In the genomic region with DNA sequence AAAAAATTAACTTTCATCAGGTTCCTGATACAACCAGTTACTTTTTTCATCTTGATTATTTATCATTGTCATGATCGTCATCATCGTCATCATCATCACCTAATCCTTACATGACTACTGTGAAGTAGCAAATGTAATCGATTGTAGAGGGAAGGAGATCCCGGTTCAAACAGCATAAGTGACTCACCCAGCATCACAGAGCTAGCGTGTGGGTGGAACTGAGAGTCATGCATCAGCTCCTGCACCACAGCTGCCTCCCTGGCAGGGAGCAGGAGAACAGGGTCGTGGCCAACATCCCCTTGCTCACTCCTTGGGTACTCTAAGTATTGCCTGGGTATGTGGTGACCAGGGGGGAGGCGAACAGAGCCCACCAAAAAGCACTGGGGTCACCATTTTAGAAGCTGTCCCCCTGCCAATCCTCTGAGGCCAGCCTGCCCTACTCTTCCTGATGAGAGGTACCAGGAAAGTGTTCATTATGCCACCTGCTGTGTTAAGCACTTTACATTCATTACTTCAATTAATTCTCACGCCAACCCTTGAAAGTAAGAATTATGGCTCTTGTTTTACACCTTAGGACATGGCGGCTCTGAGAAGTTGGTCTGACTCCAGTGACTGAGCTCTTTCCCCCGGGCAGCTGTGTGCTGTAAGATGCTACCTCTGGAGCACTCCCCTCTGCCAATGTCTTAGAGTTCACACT, we compare ENCODE assay signal across 8 cellular contexts.
DNase-seq lines count a peak whose midpoint lies in the region; ATAC-seq lines count a peak whose summit lies in the region.

No MANE protein-coding gene starts in this region.

- H2AK5ac ChIP-seq in neuronal stem cell (ENCODE audit: low read depth, low read length) = peak overlapping the region; percentile 64

- H3K4me1 Mint-ChIP-seq in activated CD4-positive, alpha-beta T cell treated with anti-CD3 and anti-CD28 coated beads, Interleukin-2, amount 10 ng/mL, durations not matched to agents 7 days and 5 days = peaks cover 22% of the 10 kb centered on the region
- H3K4me1 Mint-ChIP-seq in activated T-helper 17 cell treated with anti-CD3 and anti-CD28 coated beads, Interleukin-2, amount 50 U/mL, for 72 hours = peaks cover 16% of the 10 kb centered on the region

- peaks cover 0 to 20% of the 10 kb centered on the region in 2 donors for H3K4me1 ChIP-seq in neuronal stem cell (ENCODE audit: control insufficient read depth in 2 of 2, insufficient read depth in 1 of 2, low read depth in 1 of 2, low read length in 2 of 2)

- no peak overlapping the region for H3K4me3 Mint-ChIP-seq in activated CD4-positive, alpha-beta T cell treated with anti-CD3 and anti-CD28 coated beads, Interleukin-2, amount 10 ng/mL, durations not matched to agents 7 days and 5 days
- H3K4me3 Mint-ChIP-seq in activated T-helper 17 cell treated with anti-CD3 and anti-CD28 coated beads, Interleukin-2, amount 50 U/mL, for 72 hours = peak overlapping the region; percentile 76

- H2BK5ac ChIP-seq in neuronal stem cell (ENCODE audit: low read length) = no peak overlapping the region

- H2AFZ ChIP-seq in neuronal stem cell (ENCODE audit: low read length) = no peak overlapping the region

- H3K36me3 ChIP-seq in neuronal stem cell (replicated peaks in 1 of 2; ENCODE audit: control insufficient read depth in 2 of 2, insufficient read depth in 2 of 2, low read length in 2 of 2) = no peaks in the 10 kb centered on the region

- no peak overlapping the region for H3K27ac ChIP-seq in neuronal stem cell (replicated peaks; ENCODE audit: low read length)

- H4K91ac ChIP-seq in neuronal stem cell (ENCODE audit: low read depth, low read length, poor library complexity) = no peak overlapping the region

- no peaks in the 10 kb centered on the region for H3K79me1 ChIP-seq in neuronal stem cell (ENCODE audit: low read depth, low read length)

- H3K4me3 ChIP-seq in Jurkat, Clone E6-1 (ENCODE audit: low read length) = no peak overlapping the region
- H3K4me3 ChIP-seq in neuronal stem cell (ENCODE audit: low read length in 2 of 2) = peak overlapping the region in 1 of 2 donors; percentile 57

- POLR2A ChIA-PET in activated CD4-positive, alpha-beta T cell treated with anti-CD3 and anti-CD28 coated beads, Interleukin-2, amount 10 ng/mL, durations not matched to agents 7 days and 5 days (lab: Charles Lee) = interaction anchor here (0.7 kb wide), 1 partner anchor 49 kb away, joined by 3 read pairs; no protein-coding TSS in a partner anchor

- H3K27ac Mint-ChIP-seq in activated CD4-positive, alpha-beta T cell treated with anti-CD3 and anti-CD28 coated beads, Interleukin-2, amount 10 ng/mL, durations not matched to agents 7 days and 5 days = no peak overlapping the region
- H3K27ac Mint-ChIP-seq in activated T-helper 17 cell treated with anti-CD3 and anti-CD28 coated beads, Interleukin-2, amount 50 U/mL, for 72 hours = peak overlapping the region; percentile 92

- H2BK12ac ChIP-seq in neuronal stem cell (ENCODE audit: low read length) = no peak overlapping the region

- no peak overlapping the region for H4K8ac ChIP-seq in neuronal stem cell (ENCODE audit: low read depth, low read length)

- no peak overlapping the region for H3K4me2 ChIP-seq in neuronal stem cell (ENCODE audit: insufficient read depth, low read length, poor library complexity, severe bottlenecking)

- no peaks in the 10 kb centered on the region for H3K9me3 ChIP-seq in neuronal stem cell (replicated peaks in 1 of 2; ENCODE audit: control insufficient read depth in 2 of 2, insufficient read depth in 1 of 2, low read depth in 1 of 2, low read length in 2 of 2)

- no peak overlapping the region for H3K14ac ChIP-seq in neuronal stem cell (ENCODE audit: low read length)

- ATAC-seq in activated T-helper 17 cell treated with anti-CD3 and anti-CD28 coated beads, Interleukin-2, amount 50 U/mL, for 72 hours (replicated peaks) = peak; percentile 99
- ATAC-seq in GM19395 (IDR thresholded peaks at IDR 0.05; ENCODE audit: unreplicated experiment) = no peak

- WGBS in neuronal stem cell (ENCODE audit: extremely low coverage in 2 of 2, insufficient read length in 2 of 2, insufficient replicate concordance in 1 of 2), 2 donors = no CpG with 5 or more reads among the region's 10 CpGs

- no peak overlapping the region for H3K4ac ChIP-seq in neuronal stem cell (ENCODE audit: low read length)

- H3K9ac ChIP-seq in neuronal stem cell (ENCODE audit: low read depth, low read length, poor library complexity) = no peak overlapping the region

- H3K9me3 Mint-ChIP-seq in activated CD4-positive, alpha-beta T cell treated with anti-CD3 and anti-CD28 coated beads, Interleukin-2, amount 10 ng/mL, durations not matched to agents 7 days and 5 days = no peaks in the 10 kb centered on the region
- H3K9me3 Mint-ChIP-seq in activated T-helper 17 cell treated with anti-CD3 and anti-CD28 coated beads, Interleukin-2, amount 50 U/mL, for 72 hours = no peaks in the 10 kb centered on the region

- CTCF ChIA-PET in activated CD4-positive, alpha-beta T cell treated with anti-CD3 and anti-CD28 coated beads, Interleukin-2, amount 10 ng/mL, durations not matched to agents 7 days and 5 days (lab: Charles Lee) = interaction anchor here (0.6 to 1.6 kb wide), 2 partner anchors 12 to 309 kb away, joined by 3 to 6 read pairs; no protein-coding TSS in a partner anchor

- no peaks in the 10 kb centered on the region for H3K27me3 ChIP-seq in neuronal stem cell (ENCODE audit: control insufficient read depth in 3 of 3, insufficient read depth in 3 of 3, low read depth in 1 of 3, low read length in 3 of 3)

- no peak overlapping the region for H2BK120ac ChIP-seq in neuronal stem cell (ENCODE audit: low read depth, low read length)

- H3K18ac ChIP-seq in neuronal stem cell (ENCODE audit: low read length) = peak overlapping the region; percentile 53

- H3K36me3 Mint-ChIP-seq in activated CD4-positive, alpha-beta T cell treated with anti-CD3 and anti-CD28 coated beads, Interleukin-2, amount 10 ng/mL, durations not matched to agents 7 days and 5 days (ENCODE audit: low read depth) = no peaks in the 10 kb centered on the region
- no peaks in the 10 kb centered on the region for H3K36me3 Mint-ChIP-seq in activated T-helper 17 cell treated with anti-CD3 and anti-CD28 coated beads, Interleukin-2, amount 50 U/mL, for 72 hours (ENCODE audit: low read depth)

- DNase-seq in activated CD4-positive, alpha-beta T cell treated with anti-CD3 and anti-CD28 coated beads for 1 hour = peak; percentile 12
- DNase-seq in activated CD4-positive, alpha-beta T cell treated with anti-CD3 and anti-CD28 coated beads, Interleukin-2, amount 10 ng/mL, durations not matched to agents 7 days and 5 days = no peak
- DNase-seq in Jurkat, Clone E6-1 (ENCODE audit: low read depth, low spot score) = peak; percentile 44
- no peak for DNase-seq in neuronal stem cell (ENCODE audit: low spot score)
- no peak for DNase-seq in UCSD-AML1 (lab: John Stamatoyannopoulos, UW; ENCODE audit: unreplicated experiment)
- DNase-seq in globus pallidus (ENCODE audit: low spot score) = no peak

- H2BK15ac ChIP-seq in neuronal stem cell (ENCODE audit: low read length) = no peak overlapping the region

- no peaks in the 10 kb centered on the region for H3K27me3 Mint-ChIP-seq in activated CD4-positive, alpha-beta T cell treated with anti-CD3 and anti-CD28 coated beads, Interleukin-2, amount 10 ng/mL, durations not matched to agents 7 days and 5 days
- H3K27me3 Mint-ChIP-seq in activated T-helper 17 cell treated with anti-CD3 and anti-CD28 coated beads, Interleukin-2, amount 50 U/mL, for 72 hours = no peaks in the 10 kb centered on the region

- H3K23ac ChIP-seq in neuronal stem cell (ENCODE audit: low read depth, low read length, poor library complexity) = no peak overlapping the region

Comparison
In these comparisons a context has a peak if more than half of its experiments do, and no peak if none do; other contexts are left out.
1. DNase-seq: peak in activated CD4-positive, alpha-beta T cell treated with anti-CD3 and anti-CD28 coated beads for 1 hour (single experiment) and Jurkat, Clone E6-1 (single experiment); none in activated CD4-positive, alpha-beta T cell treated with anti-CD3 and anti-CD28 coated beads, Interleukin-2, amount 10 ng/mL, durations not matched to agents 7 days and 5 days (single experiment), neuronal stem cell (single experiment), UCSD-AML1 (single experiment) and globus pallidus (single experiment).